11 cellular contexts compared by ENCODE assay signal in the genomic region with DNA sequence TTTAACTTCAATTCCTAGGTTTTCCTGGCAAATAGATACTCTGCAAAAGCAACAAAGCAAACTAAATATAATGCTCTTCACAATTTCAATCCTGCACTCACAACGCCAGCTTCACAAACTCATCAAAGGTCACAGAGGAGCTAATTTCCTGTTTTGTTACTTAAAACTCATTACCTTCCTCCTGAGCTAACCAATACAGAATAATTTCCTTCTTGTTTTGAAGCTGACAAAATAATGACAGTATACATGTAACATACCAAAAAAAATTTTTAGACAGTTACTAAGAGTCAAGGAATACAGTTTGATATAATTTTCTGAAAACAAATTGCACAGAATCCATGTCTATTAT. TPM values are rescaled to one million over a fixed set of nuclear protein-coding genes. Genes with fewer than 3 reads are reported as not detected.
DNase-seq lines count a peak whose midpoint lies in the region; ATAC-seq and TF ChIP-seq lines count a peak whose summit lies in the region.
"Had no signal": no experiment of that assay in that cellular context is flagged by ENCODE, and none has a peak within 500 bp of the region (broad histone marks: within the 10 kb centered on the region; RNA-seq: fewer than 3 reads in every experiment).

No MANE protein-coding gene starts in this region.

- no peaks in the 10 kb centered on the region for H3K27me3 ChIP-seq in esophagus squamous epithelium
- H3K27me3 ChIP-seq: SJSA1 had no signal

- peak overlapping the region in 3 of 4 donors; percentile 45 to 59 (median 47) for H3K27ac ChIP-seq in esophagus squamous epithelium
- H3K27ac ChIP-seq: SJSA1 had no signal

- peaks cover 7 to 26% of the 10 kb centered on the region in 2 donors for H3K36me3 Mint-ChIP-seq in activated T-cell treated with anti-CD3 and anti-CD28 coated beads, Interleukin-2, amount 50 U/mL, for 72 hours (ENCODE audit: insufficient read depth in 2 of 2)
- peaks cover 10% of the 10 kb centered on the region for H3K36me3 Mint-ChIP-seq in T-cell
- peaks cover 26% of the 10 kb centered on the region for H3K36me3 Mint-ChIP-seq in stimulated activated naive CD8-positive, alpha-beta T cell treated with anti-CD3 and anti-CD28 coated beads, Interleukin-15, Interleukin-2, amounts not matched to agents 100 ng/mL and 50 ng/mL, for 24 hours (ENCODE audit: low read depth)

- no peaks in the 10 kb centered on the region for H3K36me3 ChIP-seq in esophagus squamous epithelium
- H3K36me3 ChIP-seq: SJSA1 had no signal

- peak overlapping the region; percentile 65 to 69 for H3K4me3 Mint-ChIP-seq in activated T-cell treated with anti-CD3 and anti-CD28 coated beads, Interleukin-2, amount 50 U/mL, for 72 hours
- H3K4me3 Mint-ChIP-seq in T-cell = peak overlapping the region; percentile 58 to 73 (median 60)
- peak overlapping the region; percentile 75 for H3K4me3 Mint-ChIP-seq in stimulated activated naive CD8-positive, alpha-beta T cell treated with anti-CD3 and anti-CD28 coated beads, Interleukin-15, Interleukin-2, amounts not matched to agents 100 ng/mL and 50 ng/mL, for 24 hours

- H3K4me3 ChIP-seq in esophagus squamous epithelium = no peak overlapping the region
- H3K4me3 ChIP-seq in lower leg skin (ENCODE audit: low read depth, poor library complexity, severe bottlenecking) = no peak overlapping the region
- H3K4me3 ChIP-seq: SJSA1 had no signal

- peak; percentile 54 to 56 for ATAC-seq in activated T-cell treated with anti-CD3 and anti-CD28 coated beads, Interleukin-2, amount 50 U/mL, for 72 hours (replicated peaks in 1 of 2)
- ATAC-seq in T-cell (replicated peaks in 1 of 4) (peak; percentile 44 to 85 (median 74)), GM21529 (IDR thresholded peaks at IDR 0.05; ENCODE audit: unreplicated experiment) (no peak), HG03159 (IDR thresholded peaks at IDR 0.05; ENCODE audit: unreplicated experiment) (no peak)

- no peak for DNase-seq in activated T-cell treated with anti-CD3 and anti-CD28 coated beads, Interleukin-2, amount 50 U/mL, for 72 hours
- DNase-seq in activated T-cell treated with anti-CD3 and anti-CD28 coated beads, Interleukin-2, amount 50 U/mL, for 1 hour = no peak
- DNase-seq in T-cell = peak in 1 of 34 experiments; percentile 11
- DNase-seq in esophagus squamous epithelium (lab: John Stamatoyannopoulos, UW) = no peak
- no peak for DNase-seq in lower leg skin (ENCODE audit: low spot score in 2 of 2)
- DNase-seq: caudate nucleus, NCI-H226 had no signal

- H3K9me3 Mint-ChIP-seq in activated T-cell treated with anti-CD3 and anti-CD28 coated beads, Interleukin-2, amount 50 U/mL, for 72 hours = peaks cover 3 to 4% of the 10 kb centered on the region in 2 donors
- H3K9me3 Mint-ChIP-seq in T-cell = no peaks in the 10 kb centered on the region
- peaks cover 4% of the 10 kb centered on the region for H3K9me3 Mint-ChIP-seq in stimulated activated naive CD8-positive, alpha-beta T cell treated with anti-CD3 and anti-CD28 coated beads, Interleukin-15, Interleukin-2, amounts not matched to agents 100 ng/mL and 50 ng/mL, for 24 hours

- peaks cover 90% of the 10 kb centered on the region for H3K4me1 Mint-ChIP-seq in activated T-cell treated with anti-CD3 and anti-CD28 coated beads, Interleukin-2, amount 50 U/mL, for 72 hours (ENCODE audit: low read depth)
- peaks cover 89 to 94% (median 92%) of the 10 kb centered on the region in 3 donors for H3K4me1 Mint-ChIP-seq in T-cell
- H3K4me1 Mint-ChIP-seq in stimulated activated naive CD8-positive, alpha-beta T cell treated with anti-CD3 and anti-CD28 coated beads, Interleukin-15, Interleukin-2, amounts not matched to agents 100 ng/mL and 50 ng/mL, for 24 hours (ENCODE audit: low read depth) = peaks cover 89% of the 10 kb centered on the region

- H3K27ac Mint-ChIP-seq in activated T-cell treated with anti-CD3 and anti-CD28 coated beads, Interleukin-2, amount 50 U/mL, for 72 hours = peak overlapping the region; percentile 86
- H3K27ac Mint-ChIP-seq in T-cell = peak overlapping the region; percentile 63 to 85
- peak overlapping the region; percentile 89 for H3K27ac Mint-ChIP-seq in stimulated activated naive CD8-positive, alpha-beta T cell treated with anti-CD3 and anti-CD28 coated beads, Interleukin-15, Interleukin-2, amounts not matched to agents 100 ng/mL and 50 ng/mL, for 24 hours

- peaks cover 7 to 71% (median 19%) of the 10 kb centered on the region in 3 donors for H3K4me1 ChIP-seq in esophagus squamous epithelium

- TF ChIP-seq POLR2A in esophagus squamous epithelium (IDR thresholded peaks at IDR 0.05) (no peak), lower leg skin (IDR thresholded peaks at IDR 0.05) (no peak)

- no peaks in the 10 kb centered on the region for H3K9me3 ChIP-seq in esophagus squamous epithelium
- H3K9me3 ChIP-seq: SJSA1 had no signal

- intact Hi-C loops in esophagus squamous epithelium (cut with DNase I) = no loop called here
- intact Hi-C loops in lower leg skin (cut with DNase I; ENCODE audit: low total_unique reads) = no loop called here

- TF ChIP-seq CTCF in esophagus squamous epithelium (IDR thresholded peaks at IDR 0.05) = no peak
- TF ChIP-seq CTCF in lower leg skin (IDR thresholded peaks at IDR 0.05) = no peak

- 19 to 22% methylated on average over 1 of the region's 1 CpG for WGBS in esophagus squamous epithelium, 2 donors
- WGBS in lower leg skin, 2 donors = 31 to 39% methylated on average over 1 of the region's 1 CpG

- CTCF ChIA-PET in T-cell (lab: Charles Lee) = interaction anchor here in 1 of 2 donors (0.6 to 2.1 kb wide), 6 partner anchors 8 to 61 kb away, joined by 3 to 11 read pairs (median 4); partner anchors contain the start of gene MRPL1

- POLR2A ChIA-PET in T-cell (lab: Charles Lee) = interaction anchor here (0.5 to 2.9 kb wide), 19 partner anchors 8 to 158 kb away, joined by 3 to 35 read pairs (median 4); partner anchors contain the start of gene MRPL1 (in 1 of the 2)

- no peaks in the 10 kb centered on the region for H3K27me3 Mint-ChIP-seq in activated T-cell treated with anti-CD3 and anti-CD28 coated beads, Interleukin-2, amount 50 U/mL, for 72 hours (ENCODE audit: low read depth)
- no peaks in the 10 kb centered on the region for H3K27me3 Mint-ChIP-seq in T-cell
- no peaks in the 10 kb centered on the region for H3K27me3 Mint-ChIP-seq in stimulated activated naive CD8-positive, alpha-beta T cell treated with anti-CD3 and anti-CD28 coated beads, Interleukin-15, Interleukin-2, amounts not matched to agents 100 ng/mL and 50 ng/mL, for 24 hours

RNA-seq across cellular contexts. Expression of gene CNOT6L, which starts 17.9 kb away (rescaled TPM):
- 100 to 1,000 TPM; 209 to 223 TPM for total RNA-seq in activated T-cell treated with anti-CD3 and anti-CD28 coated beads, Interleukin-2, amount 50 U/mL, for 72 hours
- 100 to 1,000 TPM; 159 to 207 (median 170) TPM for total RNA-seq in T-cell
- 10 to 100 TPM in 3 of 4 donors, 1 to 10 TPM in 1; 8.5 to 33.6 (median 15.7) TPM for total RNA-seq in esophagus squamous epithelium
- 10 to 100 TPM; 27.7 to 35.5 (median 33.0) TPM for total RNA-seq in lower leg skin

Comparison
In these comparisons a context has a peak if more than half of its experiments do, and no peak if none do; other contexts are left out.
1. ATAC-seq: peak in activated T-cell treated with anti-CD3 and anti-CD28 coated beads, Interleukin-2, amount 50 U/mL, for 72 hours (2 of 2) and T-cell (4 of 4); none in GM21529 (single experiment) and HG03159 (single experiment).
2. RNA of gene CNOT6L, which starts 17.9 kb away (total RNA-seq): 209 to 223 TPM in activated T-cell treated with anti-CD3 and anti-CD28 coated beads, Interleukin-2, amount 50 U/mL, for 72 hours and 159 to 207 TPM in T-cell; 27.7 to 35.5 TPM in lower leg skin and 8.5 to 33.6 TPM in esophagus squamous epithelium; every median in the first group is over 4 times any median in the second.
3. Peak in every context shown above with its lines, with median percentiles within 50 percentile points of each other: H3K27ac Mint-ChIP-seq and H3K4me3 Mint-ChIP-seq.